ENCODE assay signal across 1 cellular context in the genomic region with DNA sequence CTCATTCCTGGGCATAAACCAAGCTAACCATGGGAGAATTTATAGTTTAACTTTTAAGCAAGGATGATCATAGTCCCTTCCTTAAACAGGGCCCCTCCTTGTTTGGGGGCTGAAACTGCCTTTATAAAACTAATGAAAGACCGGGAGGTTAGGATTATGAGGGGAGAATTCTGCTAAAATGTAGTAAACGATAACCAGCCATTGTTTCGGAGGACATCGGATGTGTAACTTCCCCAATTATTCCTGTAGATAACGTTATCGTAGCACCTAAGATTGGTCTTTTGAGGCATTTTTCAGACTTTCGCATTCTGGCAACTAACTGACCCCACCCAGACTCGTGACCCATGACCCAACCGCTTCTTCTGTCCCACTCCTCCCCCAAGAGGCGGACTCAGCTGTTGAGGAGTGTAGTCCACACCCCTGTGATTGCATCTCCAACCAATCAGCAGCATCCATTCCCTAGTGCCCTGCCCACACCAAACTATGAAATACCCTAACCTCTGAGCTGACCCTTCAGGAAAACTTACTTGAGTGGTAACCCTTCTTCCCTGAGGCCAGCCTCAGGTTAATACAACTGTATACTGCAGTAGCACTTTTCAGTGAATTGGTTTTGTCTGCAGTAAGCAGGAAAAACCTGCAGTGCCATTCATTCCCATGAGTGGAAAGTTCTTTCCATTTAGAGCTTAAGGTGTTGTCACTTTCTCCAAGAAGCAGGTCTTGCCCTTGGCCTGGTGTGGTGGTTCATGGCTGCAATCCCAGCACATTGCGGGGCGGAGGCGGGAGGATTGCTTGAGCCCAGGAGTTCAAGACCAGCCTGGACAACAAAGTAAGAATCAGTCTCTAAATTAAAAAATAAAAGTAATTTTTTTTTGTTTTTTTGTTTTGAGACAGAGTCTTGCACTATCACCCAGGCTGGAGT.
TF ChIP-seq lines count a peak whose summit lies in the region.

No MANE protein-coding gene starts in this region.

TF ChIP-seq in H1, 55 proteins besides CTCF, POLR2A, EP300 and RAD21:
- TF ChIP-seq SP1 (IDR thresholded peaks at IDR 0.05; ENCODE audit: low read depth, low read length) (0 out of 2 replicates have a peak, but pooled peaks have one; percentile 40), SIX5 (IDR thresholded peaks at IDR 0.05; ENCODE audit: low read depth, low read length) (no peak), NANOG (IDR thresholded peaks at IDR 0.05; ENCODE audit: insufficient read depth, low read depth, low read length, poor library complexity, severe bottlenecking) (no peak), ASH2L (IDR thresholded peaks at IDR 0.05; ENCODE audit: low read length) (peak; percentile 0), TBP (IDR thresholded peaks at IDR 0.05; ENCODE audit: low read depth, low read length) (peak; percentile 58), CHD2 (IDR thresholded peaks at IDR 0.05; ENCODE audit: low read length) (no peak), USF2 (IDR thresholded peaks at IDR 0.05; ENCODE audit: low read length) (no peak), SIRT6 (IDR thresholded peaks at IDR 0.05; ENCODE audit: low read length) (no peak), SP2 (IDR thresholded peaks at IDR 0.05; ENCODE audit: low read length) (no peak), MAFK (IDR thresholded peaks at IDR 0.05; ENCODE audit: low read depth, low read length) (no peak), CHD7 (IDR thresholded peaks at IDR 0.05; ENCODE audit: insufficient replicate concordance, low read length) (no peak), SIN3A (conservative IDR thresholded peaks at IDR 0.05 in 1 of 2, IDR thresholded peaks at IDR 0.05 in 1 of 2; ENCODE audit: low read depth in 1 of 2, low read length in 2 of 2) (peak; percentile 8 to 61; a peak in 1 of 4 replicates), KDM1A (IDR thresholded peaks at IDR 0.05; ENCODE audit: borderline replicate concordance, low read length) (no peak), CHD1 (IDR thresholded peaks at IDR 0.05; ENCODE audit: low read depth, low read length) (peak; percentile 76), GTF2F1 (IDR thresholded peaks at IDR 0.05; ENCODE audit: borderline replicate concordance, low read depth, low read length) (no peak), EGR1 (IDR thresholded peaks at IDR 0.05; ENCODE audit: borderline replicate concordance, low read depth, low read length) (no peak), BACH1 (IDR thresholded peaks at IDR 0.05; ENCODE audit: low read length) (no peak), CTBP2 (IDR thresholded peaks at IDR 0.05; ENCODE audit: borderline replicate concordance, insufficient read depth, insufficient read length, low read length) (no peak), CEBPB (IDR thresholded peaks at IDR 0.05; ENCODE audit: low read depth, low read length) (no peak), YY1 (IDR thresholded peaks at IDR 0.05; ENCODE audit: low read depth, low read length) (no peak), RFX5 (IDR thresholded peaks at IDR 0.05; ENCODE audit: borderline replicate concordance, low read depth, low read length) (no peak), CREB1 (IDR thresholded peaks at IDR 0.05) (no peak), ATF3 (IDR thresholded peaks at IDR 0.05; ENCODE audit: insufficient read depth, low read depth, low read length) (no peak), SAP30 (IDR thresholded peaks at IDR 0.05; ENCODE audit: insufficient read depth, insufficient replicate concordance, low read length) (peak; percentile 7), NRF1 (IDR thresholded peaks at IDR 0.05; ENCODE audit: low read depth, low read length) (no peak), RNF2 (IDR thresholded peaks at IDR 0.05; ENCODE audit: borderline replicate concordance, low read depth, low read length, missing control alignments, poor library complexity, severe bottlenecking) (no peak), POLR2AphosphoS5 (IDR thresholded peaks at IDR 0.05; ENCODE audit: low read depth, low read length) (peak; percentile 78), CBX8 (IDR thresholded peaks at IDR 0.05; ENCODE audit: borderline replicate concordance, low read depth, low read length) (no peak), JUN (IDR thresholded peaks at IDR 0.05; ENCODE audit: low read depth, low read length) (no peak), TAF7 (optimal IDR thresholded peaks at IDR 0.05; ENCODE audit: borderline replicate concordance, low read depth, low read length) (no peak), EZH2 (IDR thresholded peaks at IDR 0.05; ENCODE audit: low read depth, low read length, severe bottlenecking) (no peak), ZNF274 (IDR thresholded peaks at IDR 0.05; ENCODE audit: borderline replicate concordance, extremely low read depth, low read length) (no peak)
- TF ChIP-seq, protein P1, sequence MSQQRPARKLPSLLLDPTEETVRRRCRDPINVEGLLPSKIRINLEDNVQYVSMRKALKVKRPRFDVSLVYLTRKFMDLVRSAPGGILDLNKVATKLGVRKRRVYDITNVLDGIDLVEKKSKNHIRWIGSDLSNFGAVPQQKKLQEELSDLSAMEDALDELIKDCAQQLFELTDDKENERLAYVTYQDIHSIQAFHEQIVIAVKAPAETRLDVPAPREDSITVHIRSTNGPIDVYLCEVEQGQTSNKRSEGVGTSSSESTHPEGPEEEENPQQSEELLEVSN (IDR thresholded peaks at IDR 0.05): no peak
TF ChIP-seq in H1: peak in this region for 7.
